ENCODE assay signal across 8 cellular contexts in the genomic region with DNA sequence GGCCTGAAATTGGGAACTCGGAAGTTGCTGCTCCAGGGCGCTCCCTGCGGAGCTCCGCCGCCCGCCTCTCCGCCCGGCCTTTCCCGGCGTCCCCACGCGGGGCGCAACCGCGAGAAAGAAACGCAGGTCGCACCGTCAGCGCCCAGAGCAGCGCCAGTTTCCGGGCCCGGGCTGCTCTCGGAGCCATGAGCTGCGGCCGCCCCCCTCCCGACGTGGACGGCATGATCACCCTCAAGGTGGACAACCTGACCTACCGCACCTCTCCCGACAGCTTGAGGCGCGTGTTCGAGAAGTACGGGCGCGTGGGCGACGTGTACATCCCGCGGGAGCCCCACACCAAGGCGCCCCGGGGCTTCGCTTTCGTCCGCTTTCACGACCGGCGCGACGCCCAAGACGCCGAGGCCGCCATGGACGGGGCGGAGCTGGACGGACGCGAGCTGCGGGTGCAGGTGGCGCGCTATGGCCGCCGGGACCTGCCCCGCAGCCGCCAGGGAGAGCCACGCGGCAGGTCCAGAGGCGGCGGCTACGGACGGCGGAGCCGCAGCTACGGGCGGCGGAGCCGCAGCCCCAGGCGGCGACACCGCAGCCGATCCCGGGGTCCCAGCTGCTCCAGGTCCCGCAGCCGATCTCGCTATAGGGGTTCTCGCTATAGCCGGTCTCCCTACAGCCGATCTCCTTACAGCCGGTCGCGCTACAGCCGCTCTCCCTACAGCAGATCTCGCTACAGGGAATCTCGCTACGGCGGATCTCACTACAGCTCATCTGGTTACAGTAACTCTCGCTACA. TPM values are rescaled to one million over a fixed set of nuclear protein-coding genes. Genes with fewer than 3 reads are reported as not detected.
DNase-seq lines count a peak whose midpoint lies in the region; ATAC-seq and TF ChIP-seq lines count a peak whose summit lies in the region.

No MANE protein-coding gene starts in this region.

- H3K4me3 Mint-ChIP-seq in activated naive CD4-positive, alpha-beta T cell treated with anti-CD3 and anti-CD28 coated beads, Interleukin-2, amount 10 ng/mL, durations not matched to agents 7 days and 5 days = peak overlapping the region; percentile 89

- H3K4me3 ChIP-seq in SJCRH30 = peak overlapping the region; percentile 94
- H3K4me3 ChIP-seq in osteoblast (ENCODE audit: insufficient read depth, low read length) = peak overlapping the region; percentile 88
- H3K4me3 ChIP-seq in thyroid gland (replicated peaks in 1 of 3) = peak overlapping the region; percentile 80 to 90 (median 86)

- H3K36me3 Mint-ChIP-seq in activated naive CD4-positive, alpha-beta T cell treated with anti-CD3 and anti-CD28 coated beads, Interleukin-2, amount 10 ng/mL, durations not matched to agents 7 days and 5 days = peaks cover 17% of the 10 kb centered on the region

- peaks cover 6% of the 10 kb centered on the region for H3K27me3 Mint-ChIP-seq in activated naive CD4-positive, alpha-beta T cell treated with anti-CD3 and anti-CD28 coated beads, Interleukin-2, amount 10 ng/mL, durations not matched to agents 7 days and 5 days

- 0% methylated on average over 10 to 28 of the region's 97 CpGs for WGBS in thyroid gland, 2 donors

- peak; percentile 48 for TF ChIP-seq CTCF in osteoblast (IDR thresholded peaks at IDR 0.05; ENCODE audit: extremely low read depth, low read depth, low read length)
- peak; percentile 20 to 77 (median 54) for TF ChIP-seq CTCF in thyroid gland (IDR thresholded peaks at IDR 0.05)

- H3K27me3 ChIP-seq in SJCRH30 (no peaks in the 10 kb centered on the region), osteoblast (ENCODE audit: insufficient read depth, low read length) (peaks cover under 1% of the 10 kb centered on the region), thyroid gland (no peaks in the 10 kb centered on the region)

- intact Hi-C loops in thyroid gland (cut with DNase I) = no loop called here

- H3K36me3 ChIP-seq in ES-I3 (ENCODE audit: insufficient read depth, low read length) (no peaks in the 10 kb centered on the region), SJCRH30 (no peaks in the 10 kb centered on the region), osteoblast (ENCODE audit: insufficient read depth, low read length) (no peaks in the 10 kb centered on the region), thyroid gland (no peaks in the 10 kb centered on the region)

- CTCF ChIA-PET in activated naive CD4-positive, alpha-beta T cell treated with anti-CD3 and anti-CD28 coated beads, Interleukin-2, amount 10 ng/mL, durations not matched to agents 7 days and 5 days (lab: Charles Lee) = interaction anchor here (0.8 to 10.1 kb wide), 16 partner anchors 9 to 688 kb away, joined by 3 to 143 read pairs (median 4); a partner anchor contains a TSS

- H3K27ac Mint-ChIP-seq in activated naive CD4-positive, alpha-beta T cell treated with anti-CD3 and anti-CD28 coated beads, Interleukin-2, amount 10 ng/mL, durations not matched to agents 7 days and 5 days = peak overlapping the region; percentile 97

- H2AFZ ChIP-seq in osteoblast (ENCODE audit: low read length) = peak overlapping the region; percentile 94

- H3K4me1 Mint-ChIP-seq in activated naive CD4-positive, alpha-beta T cell treated with anti-CD3 and anti-CD28 coated beads, Interleukin-2, amount 10 ng/mL, durations not matched to agents 7 days and 5 days = peaks cover 24% of the 10 kb centered on the region

- peak; percentile 20 to 82 for TF ChIP-seq POLR2A in thyroid gland (IDR thresholded peaks at IDR 0.05)

- no peaks in the 10 kb centered on the region for H3K9me3 Mint-ChIP-seq in activated naive CD4-positive, alpha-beta T cell treated with anti-CD3 and anti-CD28 coated beads, Interleukin-2, amount 10 ng/mL, durations not matched to agents 7 days and 5 days

- H3K9me3 ChIP-seq in ES-I3 (ENCODE audit: control insufficient read depth, insufficient read depth, low read length) (no peaks in the 10 kb centered on the region), SJCRH30 (replicated peaks) (no peaks in the 10 kb centered on the region), osteoblast (ENCODE audit: low read depth, low read length) (no peaks in the 10 kb centered on the region), thyroid gland (no peaks in the 10 kb centered on the region)

- no peaks in the 10 kb centered on the region for H4K20me1 ChIP-seq in osteoblast (ENCODE audit: insufficient read depth, low read length)

- H3K4me1 ChIP-seq in ES-I3 (ENCODE audit: insufficient read depth, low read length) (no peaks in the 10 kb centered on the region), SJCRH30 (no peaks in the 10 kb centered on the region), osteoblast (ENCODE audit: insufficient read depth, low read length) (peaks cover 14% of the 10 kb centered on the region), thyroid gland (peaks cover 9 to 13% of the 10 kb centered on the region in 2 donors)

- ATAC-seq in GM21737 (IDR thresholded peaks at IDR 0.05; ENCODE audit: unreplicated experiment) = peak; percentile 58

- H3K27ac ChIP-seq in SJCRH30 (peak overlapping the region; percentile 67), osteoblast (ENCODE audit: low read depth, low read length) (peak overlapping the region; percentile 76), thyroid gland (peak overlapping the region; percentile 98 to 99 (median 99))

- peak; percentile 66 for DNase-seq in KG1 (lab: John Stamatoyannopoulos, UW)
- DNase-seq in SJCRH30 = peak; percentile 66 to 73
- DNase-seq in activated naive CD4-positive, alpha-beta T cell treated with anti-CD3 and anti-CD28 coated beads, Interleukin-2, amount 10 ng/mL, durations not matched to agents 7 days and 5 days = peak; percentile 83
- peak; percentile 71 for DNase-seq in glomerular visceral epithelial cell (ENCODE audit: extremely low spot score)
- DNase-seq in osteoblast (ENCODE audit: insufficient read length, low spot score, missing footprints) = peak; percentile 82
- DNase-seq in thyroid gland = peak; percentile 85 to 86

- peak overlapping the region; percentile 88 for H3K9ac ChIP-seq in ES-I3 (ENCODE audit: low read depth, low read length)

- peaks cover 25% of the 10 kb centered on the region for H3K79me2 ChIP-seq in osteoblast (ENCODE audit: insufficient read depth, low read length)

- H3K4me2 ChIP-seq in osteoblast (ENCODE audit: insufficient read depth, low read length) = peak overlapping the region; percentile 85

RNA-seq across cellular contexts. Expression of a gene that starts 0.5 kb away (rescaled TPM):
- total RNA-seq in SJCRH30 (2014; rRNA removed; shearing (Covaris generic)) = 6.4 and 10.9 TPM in 2 replicates
- total RNA-seq in osteoblast (20.6 and 22.1 TPM in 2 replicates), thyroid gland (10 to 100 TPM; 42.9 to 53.5 (median 51.8) TPM)

RNA-seq across cellular contexts. Expression of a gene that starts 18.0 kb away (rescaled TPM):
- total RNA-seq in SJCRH30 (2014; rRNA removed; shearing (Covaris generic)) = not detected in 2 replicates
- total RNA-seq in osteoblast = under 0.01 TPM in 1 of 2 replicates, not detected in the other
- not detected for total RNA-seq in thyroid gland

RNA-seq across cellular contexts. Expression of a gene that starts 22.4 kb away (rescaled TPM):
- 9.3 and 10.3 TPM in 2 replicates for total RNA-seq in SJCRH30 (2014; rRNA removed; shearing (Covaris generic))
- total RNA-seq in osteoblast = 43.0 and 44.2 TPM in 2 replicates
- 10 to 100 TPM; 31.1 to 52.3 (median 36.8) TPM for total RNA-seq in thyroid gland

RNA-seq across cellular contexts. Expression of a gene that starts 42.2 kb away (rescaled TPM):
- total RNA-seq in SJCRH30 (2014; rRNA removed; shearing (Covaris generic)) = not detected in 2 replicates
- total RNA-seq in osteoblast (not detected in 2 replicates), thyroid gland (not detected)

Comparison
In these comparisons a context has a peak if more than half of its experiments do, and no peak if none do; other contexts are left out.
1. Peak in every context shown above with its lines: DNase-seq, ATAC-seq, H3K4me3 ChIP-seq and H3K27ac ChIP-seq.